Comparison of ENCODE assay signal across 8 cellular contexts in genomic region chr6:117484052-117484646, GRCh38. TPM values are rescaled to one million over a fixed set of nuclear protein-coding genes. Genes with fewer than 3 reads are reported as not detected.
A peak's percentile ranks its signal among the peaks of the same experiment; 100 is the strongest.
DNase-seq lines count a peak whose midpoint lies in the region; ATAC-seq and TF ChIP-seq lines count a peak whose summit lies in the region.

No MANE protein-coding gene starts in this region.

- peaks cover 0 to 15% of the 10 kb centered on the region in 2 donors for H3K27me3 Mint-ChIP-seq in CD4-positive, alpha-beta memory T cell
- H3K27me3 Mint-ChIP-seq in osteocyte (ENCODE audit: unreplicated experiment), result no peaks in the 10 kb centered on the region

- peak overlapping the region in 6 of 8 donors; percentile 2 to 98 (median 93) for H3K4me3 Mint-ChIP-seq in CD4-positive, alpha-beta memory T cell
- H3K4me3 Mint-ChIP-seq in osteocyte (ENCODE audit: unreplicated experiment), result peak overlapping the region; percentile 86

- peaks cover 51% of the 10 kb centered on the region for H3K79me2 ChIP-seq in PC-9 (ENCODE audit: low read depth)

- H3F3A ChIP-seq in PC-9 (ENCODE audit: insufficient read depth, low read depth), result peaks cover 23% of the 10 kb centered on the region; the same call in 1 of the 2 replicates

- POLR2A ChIA-PET in CD4-positive, alpha-beta memory T cell (lab: Charles Lee; ENCODE audit: partially characterized antibody), result interaction anchor here (0.6 to 3.8 kb wide), 5 partner anchors 14 to 118 kb away, joined by 3 to 75 read pairs (median 4); partner anchors contain the start of gene GOPC
- POLR2A ChIA-PET in PC-9 (lab: Charles Lee; ENCODE audit: unreplicated experiment), result no interaction called here

- intact Hi-C loops in CD4-positive, alpha-beta memory T cell (cut with micrococcal nuclease), result no loop called here
- intact Hi-C loops in PC-9 (cut with micrococcal nuclease; ENCODE audit: unreplicated experiment), result no loop called here

- no peaks in the 10 kb centered on the region for H4K20me1 ChIP-seq in PC-9 (ENCODE audit: insufficient read depth)

- H3K4me3 ChIP-seq in CD4-positive, alpha-beta memory T cell (ENCODE audit: low read length in 2 of 2), result peak overlapping the region in 1 of 2 donors; percentile 38
- H3K4me3 ChIP-seq in PC-9, result peak overlapping the region; percentile 93
- peak overlapping the region; percentile 92 for H3K4me3 ChIP-seq in endocrine pancreas (ENCODE audit: control insufficient read depth, insufficient read depth, low read length)

- CTCF ChIA-PET in CD4-positive, alpha-beta memory T cell (lab: Charles Lee; ENCODE audit: partially characterized antibody), result interaction anchor here (1.1 to 2.0 kb wide), 5 partner anchors 32 to 120 kb away, joined by 4 to 5 read pairs (median 5); no protein-coding TSS in a partner anchor
- CTCF ChIA-PET in PC-9 (lab: Charles Lee), result interaction anchor here (0.6 to 0.8 kb wide), 2 partner anchors 58 to 65 kb away, joined by 3 to 8 read pairs; no protein-coding TSS in a partner anchor

- H3K36me3 ChIP-seq in CD4-positive, alpha-beta memory T cell (ENCODE audit: insufficient read depth, low read length), result no peaks in the 10 kb centered on the region
- H3K36me3 ChIP-seq in PC-9 (ENCODE audit: low read depth), result no peaks in the 10 kb centered on the region
- H3K36me3 ChIP-seq in endocrine pancreas (ENCODE audit: control insufficient read depth, insufficient read depth, low read length), result no peaks in the 10 kb centered on the region

- no peaks in the 10 kb centered on the region for H3K9me3 ChIP-seq in CD4-positive, alpha-beta memory T cell (ENCODE audit: control insufficient read depth in 1 of 2, low read length in 2 of 2)
- no peaks in the 10 kb centered on the region for H3K9me3 ChIP-seq in PC-9 (ENCODE audit: insufficient read depth, low read depth)
- no peaks in the 10 kb centered on the region for H3K9me3 ChIP-seq in endocrine pancreas (ENCODE audit: control insufficient read depth, low read length)

- ATAC-seq in activated CD4-positive, CD25-positive, alpha-beta regulatory T cell treated with anti-CD3 and anti-CD28 coated beads, Interleukin-2, amount 50 U/mL, for 24 hours, result no peak

- no peaks in the 10 kb centered on the region for H3K27me3 ChIP-seq in CD4-positive, alpha-beta memory T cell (ENCODE audit: insufficient read depth, low read length)
- no peaks in the 10 kb centered on the region for H3K27me3 ChIP-seq in PC-9 (ENCODE audit: insufficient read depth, low read depth)
- H3K27me3 ChIP-seq in endocrine pancreas (ENCODE audit: control insufficient read depth, insufficient read depth, low read length), result no peaks in the 10 kb centered on the region

- H3K4me1 ChIP-seq in CD4-positive, alpha-beta memory T cell (ENCODE audit: insufficient read depth, low read length), result peaks cover 21% of the 10 kb centered on the region
- H3K4me1 ChIP-seq in PC-9 (replicated peaks; ENCODE audit: insufficient read depth) (peaks cover 16% of the 10 kb centered on the region), endocrine pancreas (ENCODE audit: control insufficient read depth, insufficient read depth, low read length) (peaks cover 7% of the 10 kb centered on the region)

- H3K36me3 Mint-ChIP-seq in CD4-positive, alpha-beta memory T cell, result peaks cover 0 to 3% of the 10 kb centered on the region in 2 donors
- H3K36me3 Mint-ChIP-seq in osteocyte (ENCODE audit: unreplicated experiment), result no peaks in the 10 kb centered on the region

- H3K9me2 ChIP-seq in PC-9 (ENCODE audit: insufficient read depth), result no peaks in the 10 kb centered on the region

- H3K4me1 Mint-ChIP-seq in CD4-positive, alpha-beta memory T cell, result peaks cover 13 to 18% (median 14%) of the 10 kb centered on the region in 4 donors
- peaks cover 31% of the 10 kb centered on the region for H3K4me1 Mint-ChIP-seq in osteocyte (ENCODE audit: unreplicated experiment)

- peak overlapping the region; percentile 94 for H3K4me2 ChIP-seq in PC-9

- H3K27ac Mint-ChIP-seq in CD4-positive, alpha-beta memory T cell, result peak overlapping the region in 1 of 7 donors; percentile 71
- peak overlapping the region; percentile 91 for H3K27ac Mint-ChIP-seq in osteocyte (ENCODE audit: unreplicated experiment)

- no TSS peak for BruUV-seq in PC-9 (replicated peaks; lab: Mats Ljungman, UMichigan)

- peak overlapping the region; percentile 97 for H2AFZ ChIP-seq in PC-9

- no peak for DNase-seq in CD4-positive, alpha-beta memory T cell
- DNase-seq in PC-9 (no peak), osteocyte (ENCODE audit: extremely low spot score, unreplicated experiment) (no peak), NCI-H2227 (lab: John Stamatoyannopoulos, UW; ENCODE audit: unreplicated experiment) (no peak), DMS114 treated with DMSO at 0.1 percent for 48 hours (lab: John Stamatoyannopoulos, UW; ENCODE audit: unreplicated experiment) (no peak), DMS79 (lab: John Stamatoyannopoulos, UW) (no peak)

- no peak overlapping the region for H3K9ac ChIP-seq in endocrine pancreas (ENCODE audit: control insufficient read depth, insufficient read depth, low read length)

- H3K27ac ChIP-seq in CD4-positive, alpha-beta memory T cell (ENCODE audit: low read depth, low read length), result no peak overlapping the region
- H3K27ac ChIP-seq in PC-9, result no peak overlapping the region; the same call in 1 of the 2 replicates

- TF ChIP-seq CTCF in PC-9 (conservative IDR thresholded peaks at IDR 0.05) (no peak), osteocyte (IDR thresholded peaks at IDR 0.05) (no peak)

- H3K9me3 Mint-ChIP-seq in CD4-positive, alpha-beta memory T cell, result no peaks in the 10 kb centered on the region
- H3K9me3 Mint-ChIP-seq in osteocyte (ENCODE audit: unreplicated experiment), result no peaks in the 10 kb centered on the region

RNA-seq across cellular contexts. Expression of gene DCBLD1, which starts 1.7 kb away (rescaled TPM):
- 1 to 10 TPM; 8.7 to 9.7 TPM for total RNA-seq in CD4-positive, alpha-beta memory T cell
- 1 to 10 TPM; 1.4 to 2.6 TPM for polyA plus RNA-seq in CD4-positive, alpha-beta memory T cell
- total RNA-seq in PC-9 (2021) (5.7 and 6.1 TPM in 2 replicates), osteocyte (12.2 and 14.9 TPM in 2 replicates)

RNA-seq across cellular contexts. Expression of gene ROS1, which starts 58.4 kb away (rescaled TPM):
- not detected for total RNA-seq in CD4-positive, alpha-beta memory T cell
- polyA plus RNA-seq in CD4-positive, alpha-beta memory T cell, result not detected
- not detected in 2 replicates for total RNA-seq in PC-9 (2021)
- not detected in 2 replicates for total RNA-seq in osteocyte
